Comparison of ENCODE assay signal across 20 cellular contexts in the genomic region with DNA sequence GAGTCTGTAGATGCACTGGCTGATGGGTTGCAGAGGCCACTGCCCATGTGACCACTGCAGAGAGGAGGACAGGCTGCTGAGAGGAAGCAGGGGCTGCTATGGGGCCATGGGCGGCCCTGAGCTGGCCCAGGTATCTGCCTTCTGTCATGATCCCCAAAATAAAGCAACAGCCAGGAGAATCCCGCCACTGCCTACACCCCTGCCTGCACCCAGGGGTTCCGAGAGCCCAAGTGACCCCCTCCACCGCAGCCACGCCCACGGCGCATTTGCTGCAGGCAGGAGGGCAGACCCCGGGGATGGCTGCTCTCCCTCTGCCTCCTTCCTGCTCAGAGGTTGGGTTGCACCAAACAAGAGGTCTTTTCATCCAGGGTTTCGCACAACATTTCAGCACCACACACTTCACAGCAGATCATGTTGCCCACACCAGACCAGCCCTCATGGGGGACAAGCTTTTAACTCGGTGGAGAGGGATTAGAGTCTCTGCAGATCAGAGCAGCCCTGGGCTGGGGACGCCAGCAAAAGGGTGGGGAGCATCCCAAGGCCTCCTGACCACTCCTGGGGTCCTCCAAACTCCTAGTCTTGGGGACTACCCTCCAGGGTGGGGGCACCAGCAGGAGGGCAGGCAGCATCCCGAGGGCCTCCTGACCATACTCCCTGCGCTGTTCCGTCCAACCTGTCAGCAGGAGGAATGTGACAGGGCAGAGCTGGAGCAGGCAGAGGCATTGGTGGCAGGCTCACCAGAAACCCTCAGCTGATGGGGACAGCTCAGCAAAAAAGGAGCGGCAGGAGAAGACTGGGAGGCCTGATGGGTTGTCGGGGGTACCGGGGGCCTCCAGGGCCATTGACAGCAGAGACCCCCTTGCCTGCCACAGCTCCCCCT. TPM values are rescaled to one million over a fixed set of nuclear protein-coding genes. Genes with fewer than 3 reads are reported as not detected.
A peak's percentile ranks its signal among the peaks of the same experiment; 100 is the strongest.
DNase-seq lines count a peak whose midpoint lies in the region; ATAC-seq and TF ChIP-seq lines count a peak whose summit lies in the region.
"Had no signal": no experiment of that assay in that cellular context is flagged by ENCODE, and none has a peak within 500 bp of the region (broad histone marks: within the 10 kb centered on the region; RNA-seq: fewer than 3 reads in every experiment).

No MANE protein-coding gene starts in this region.

- H3K79me2 ChIP-seq in DND-41 (ENCODE audit: insufficient read depth, low read length) = peaks cover 26% of the 10 kb centered on the region

- WGBS in gastroesophageal sphincter (ENCODE audit: low coverage in 1 of 2), 2 donors = 85 to 100% methylated on average over 2 to 3 of the region's 17 CpGs
- WGBS in prostate gland = 79% methylated on average over 17 of the region's 17 CpGs
- WGBS in spleen, 5 donors = 78 to 89% (median 83%) methylated on average over 13 to 17 of the region's 17 CpGs

- H4K20me1 ChIP-seq in DND-41 (ENCODE audit: insufficient read depth, low read length) = peaks cover 85% of the 10 kb centered on the region

- no peak overlapping the region for H2AFZ ChIP-seq in DND-41 (ENCODE audit: low read depth, low read length)

- no peak overlapping the region for H3K9ac ChIP-seq in DND-41 (ENCODE audit: low read depth, low read length)

- H3K36me3 ChIP-seq in DND-41 (ENCODE audit: insufficient read depth, low read length) (no peaks in the 10 kb centered on the region), SJCRH30 (no peaks in the 10 kb centered on the region), gastroesophageal sphincter (no peaks in the 10 kb centered on the region), prostate gland (no peaks in the 10 kb centered on the region), spleen (no peaks in the 10 kb centered on the region)
- H3K36me3 ChIP-seq: ascending aorta had no signal

- TF ChIP-seq CTCF in DND-41 (IDR thresholded peaks at IDR 0.05; ENCODE audit: borderline replicate concordance, extremely low read depth, low read length, poor library complexity, severe bottlenecking) (no peak), gastroesophageal sphincter (IDR thresholded peaks at IDR 0.05) (no peak), prostate gland (IDR thresholded peaks at IDR 0.05) (no peak), spleen (IDR thresholded peaks at IDR 0.05 in 8 of 11, conservative IDR thresholded peaks at IDR 0.05 in 3 of 11) (no peak)

- no peak overlapping the region for H3K27ac ChIP-seq in DND-41 (ENCODE audit: low read length)
- no peak overlapping the region for H3K27ac ChIP-seq in SJCRH30
- peak overlapping the region in 3 of 4 donors; percentile 41 to 97 (median 56) for H3K27ac ChIP-seq in gastroesophageal sphincter
- peak overlapping the region; percentile 45 to 47 for H3K27ac ChIP-seq in prostate gland
- H3K27ac ChIP-seq in spleen = peak overlapping the region in 2 of 8 donors; percentile 37 to 55
- H3K27ac ChIP-seq: ascending aorta had no signal

- DNase-seq in DND-41 (no peak), SJCRH30 (peak; percentile 44 to 75), prostate gland (ENCODE audit: low spot score) (no peak), H4 (ENCODE audit: low spot score) (no peak), spleen (no peak)
- DNase-seq: activated CD4-positive, alpha-beta T cell treated with anti-CD3 and anti-CD28 coated beads, Interleukin-2, amount 50 U/mL, for 1 hour; activated naive CD4-positive, alpha-beta T cell treated with anti-CD3 and anti-CD28 coated beads for 36 hours; activated T-cell treated with anti-CD3 and anti-CD28 coated beads for 4 hours; CD8-positive, alpha-beta memory T cell; cortex of kidney; immature natural killer cell; mesendoderm; NCI-H187 treated with DMSO at 0.1 percent for 48 hours; NCI-H510A treated with DMSO at 0.1 percent for 48 hours; OCI-M1 had no signal

- H3K4me1 ChIP-seq in DND-41 (ENCODE audit: insufficient read depth, low read length) (peaks cover 19% of the 10 kb centered on the region), SJCRH30 (peaks cover 26% of the 10 kb centered on the region), gastroesophageal sphincter (peaks cover 2 to 95% (median 40%) of the 10 kb centered on the region in 3 donors), prostate gland (replicated peaks) (peaks cover 7% of the 10 kb centered on the region), spleen (peaks cover 0 to 47% (median 19%) of the 10 kb centered on the region in 6 donors)
- H3K4me1 ChIP-seq: ascending aorta had no signal

- H3K27me3 ChIP-seq in DND-41 (ENCODE audit: insufficient read depth, low read length, poor library complexity) (no peaks in the 10 kb centered on the region), SJCRH30 (no peaks in the 10 kb centered on the region), gastroesophageal sphincter (no peaks in the 10 kb centered on the region), prostate gland (replicated peaks; ENCODE audit: insufficient read depth) (no peaks in the 10 kb centered on the region), spleen (replicated peaks in 1 of 7) (no peaks in the 10 kb centered on the region)
- H3K27me3 ChIP-seq: ascending aorta had no signal

- ATAC-seq in DND-41 (ENCODE audit: insufficient read depth, low read depth) = peak; percentile 32; the same call in 1 of the 3 replicates
- no peak for ATAC-seq in gastroesophageal sphincter
- ATAC-seq in GM21360 (IDR thresholded peaks at IDR 0.05; ENCODE audit: unreplicated experiment) = no peak
- ATAC-seq in GM18867 (IDR thresholded peaks at IDR 0.05; ENCODE audit: unreplicated experiment) = no peak
- ATAC-seq: natural killer cell treated with Interleukin-12 subunit alpha and Interleukin-12 subunit beta and Interleukin-15 and Interleukin-18, amount 100 ng/mL, for 72 hours had no signal

- H3K4me3 ChIP-seq in DND-41 (ENCODE audit: low read depth in 1 of 2, low read length in 2 of 2) = no peak overlapping the region
- H3K4me3 ChIP-seq in SJCRH30 = no peak overlapping the region
- H3K4me3 ChIP-seq in gastroesophageal sphincter = no peak overlapping the region
- no peak overlapping the region for H3K4me3 ChIP-seq in prostate gland
- no peak overlapping the region for H3K4me3 ChIP-seq in spleen
- H3K4me3 ChIP-seq: ascending aorta had no signal

- H3K9me3 ChIP-seq in DND-41 (ENCODE audit: insufficient read depth, low read length, severe bottlenecking) = no peaks in the 10 kb centered on the region
- H3K9me3 ChIP-seq in SJCRH30 (replicated peaks) = no peaks in the 10 kb centered on the region
- no peaks in the 10 kb centered on the region for H3K9me3 ChIP-seq in gastroesophageal sphincter
- no peaks in the 10 kb centered on the region for H3K9me3 ChIP-seq in prostate gland
- no peaks in the 10 kb centered on the region for H3K9me3 ChIP-seq in spleen
- H3K9me3 ChIP-seq: ascending aorta had no signal

- intact Hi-C loops in prostate gland (cut with DNase I) (no loop called here), spleen (cut with DNase I; ENCODE audit: low total_unique reads) (no loop called here)

- no peak overlapping the region for H3K4me2 ChIP-seq in DND-41 (ENCODE audit: insufficient read depth, low read length)

- TF ChIP-seq EP300 in gastroesophageal sphincter (IDR thresholded peaks at IDR 0.05) = no peak

- TF ChIP-seq POLR2A in gastroesophageal sphincter (IDR thresholded peaks at IDR 0.05) = no peak
- TF ChIP-seq POLR2A in prostate gland (IDR thresholded peaks at IDR 0.05) = no peak
- TF ChIP-seq POLR2A in spleen (IDR thresholded peaks at IDR 0.05) = no peak

RNA-seq across cellular contexts. Expression of gene CCDC85C, which starts 14.1 kb away (rescaled TPM):
- 12.2 and 12.9 TPM in 2 replicates for total RNA-seq in SJCRH30 (2014; rRNA removed; shearing (Covaris generic))
- total RNA-seq in gastroesophageal sphincter = 10 to 100 TPM; 14.0 to 58.2 (median 25.0) TPM
- total RNA-seq in prostate gland = 10 to 100 TPM; 35.1 to 47.2 TPM
- total RNA-seq in H4 (2014; rRNA removed; shearing (Covaris generic)) = 5.7 and 5.8 TPM in 2 replicates
- total RNA-seq in spleen = 10 to 100 TPM in 4 of 7 donors, 1 to 10 TPM in 3; 6.0 to 12.4 (median 11.3) TPM
- 1 to 10 TPM; 1.6 to 6.5 (median 1.9) TPM for polyA plus RNA-seq in spleen

RNA-seq across cellular contexts. Expression of gene HHIPL1, which starts 55.0 kb away (rescaled TPM):
- not detected in 2 replicates for total RNA-seq in SJCRH30 (2014; rRNA removed; shearing (Covaris generic))
- total RNA-seq in gastroesophageal sphincter (1 to 10 TPM; 2.7 to 9.6 (median 3.7) TPM), prostate gland (1 to 10 TPM; 2.8 to 4.5 TPM), spleen (1 to 10 TPM; 1.8 to 4.2 (median 2.8) TPM)
- 0.02 and 0.14 TPM in 2 replicates for total RNA-seq in H4 (2014; rRNA removed; shearing (Covaris generic))
- under 1 TPM; 0.43 to 0.67 (median 0.64) TPM for polyA plus RNA-seq in spleen
- total RNA-seq: natural killer cell treated with Interleukin-12 subunit alpha and Interleukin-12 subunit beta and Interleukin-15 and Interleukin-18, amount 100 ng/mL, for 72 hours had no signal
- polyA plus RNA-seq: CD8-positive, alpha-beta memory T cell; immature natural killer cell had no signal

Comparison
In these comparisons a context has a peak if more than half of its experiments do, and no peak if none do; other contexts are left out.
1. DNase-seq: peak in SJCRH30 (2 of 2); none in DND-41 (single experiment), prostate gland (single experiment), H4 (single experiment) and spleen (single experiment).
2. H3K27ac ChIP-seq: peak in gastroesophageal sphincter (3 of 4) and prostate gland (2 of 2); none in DND-41 (single experiment) and SJCRH30 (single experiment).